ENCODE assay signal across 8 cellular contexts in genomic region chr6:109096198-109096597, GRCh38. TPM values are rescaled to one million over a fixed set of nuclear protein-coding genes. Genes with fewer than 3 reads are reported as not detected.
DNase-seq lines count a peak whose midpoint lies in the region; ATAC-seq, FAIRE-seq and TF ChIP-seq lines count a peak whose summit lies in the region.

No MANE protein-coding gene starts in this region.

- CTCF ChIA-PET in BJ (lab: Yijun Ruan, JAX), result interaction anchor here (2.2 kb wide), 1 partner anchor 92 kb away, joined by 7 read pairs; no protein-coding TSS in a partner anchor
- CTCF ChIA-PET in mammary epithelial cell (lab: Charles Lee; ENCODE audit: low non-redundant PET), result no interaction called here

- H3K4me3 Mint-ChIP-seq in IgD-negative memory B cell, result peak overlapping the region; percentile 93 to 96 (median 94)
- peak overlapping the region; percentile 88 to 98 (median 94) for H3K4me3 Mint-ChIP-seq in naive thymus-derived CD8-positive, alpha-beta T cell

- in situ Hi-C loops in mammary epithelial cell (cut with MboI; ENCODE audit: low sequenced_read_pairs in 2 of 2), result no loop called here

- no peak for TF ChIP-seq EP300 in tibial nerve (IDR thresholded peaks at IDR 0.05)

- H3K36me3 Mint-ChIP-seq in IgD-negative memory B cell, result no peaks in the 10 kb centered on the region
- peaks cover 0 to 13% (median 5%) of the 10 kb centered on the region in 3 donors for H3K36me3 Mint-ChIP-seq in naive thymus-derived CD8-positive, alpha-beta T cell

- H3K4me1 Mint-ChIP-seq in IgD-negative memory B cell, result peaks cover 32 to 38% (median 33%) of the 10 kb centered on the region in 3 donors
- peaks cover 22 to 47% (median 43%) of the 10 kb centered on the region in 4 donors for H3K4me1 Mint-ChIP-seq in naive thymus-derived CD8-positive, alpha-beta T cell

- H3K4me1 ChIP-seq in mammary epithelial cell (ENCODE audit: insufficient read depth, low read length) (peaks cover 12% of the 10 kb centered on the region), tibial nerve (peaks cover 0 to 37% (median 14%) of the 10 kb centered on the region in 4 donors)

- DNase-seq in BJ (ENCODE audit: low read depth) (no peak), mammary epithelial cell (no peak), GM12891 (ENCODE audit: insufficient read length, low spot score) (no peak), tibial nerve (ENCODE audit: low spot score in 2 of 2) (no peak), islet precursor cell (no peak), NCI-H2107 (lab: John Stamatoyannopoulos, UW) (no peak)
- DNase-seq in naive thymus-derived CD8-positive, alpha-beta T cell, result peak in 1 of 10 donors; percentile 2

- no peak for TF ChIP-seq POLR2A in GM12891 (IDR thresholded peaks at IDR 0.05; ENCODE audit: low read depth, low read length)
- TF ChIP-seq POLR2A in tibial nerve (IDR thresholded peaks at IDR 0.05), result no peak

- peak overlapping the region; percentile 90 for H3K4me2 ChIP-seq in mammary epithelial cell (ENCODE audit: insufficient read depth, low read depth, low read length)

- H3K9ac ChIP-seq in mammary epithelial cell (ENCODE audit: insufficient read depth, low read length), result peak overlapping the region; percentile 95

- peaks cover 2% of the 10 kb centered on the region for H3K27me3 Mint-ChIP-seq in IgD-negative memory B cell
- no peaks in the 10 kb centered on the region for H3K27me3 Mint-ChIP-seq in naive thymus-derived CD8-positive, alpha-beta T cell

- no peaks in the 10 kb centered on the region for H3K36me3 ChIP-seq in BJ (ENCODE audit: control insufficient read depth, insufficient read depth, low read length)
- H3K36me3 ChIP-seq in mammary epithelial cell (ENCODE audit: insufficient read depth, low read length), result no peaks in the 10 kb centered on the region
- H3K36me3 ChIP-seq in tibial nerve, result peaks cover 0 to 8% (median 0%) of the 10 kb centered on the region in 3 donors

- dilution Hi-C loops in mammary epithelial cell (cut with HindIII; ENCODE audit: low sequenced_read_pairs), result no loop called here

- peak overlapping the region in 1 of 3 donors; percentile 95 for H3K27ac Mint-ChIP-seq in IgD-negative memory B cell
- peak overlapping the region in 9 of 10 donors; percentile 8 to 100 (median 99) for H3K27ac Mint-ChIP-seq in naive thymus-derived CD8-positive, alpha-beta T cell

- no peak for FAIRE-seq in GM12891 (lab: Jason Lieb, UNC)

- POLR2A ChIA-PET in BJ (lab: Charles Lee), result no interaction called here
- POLR2A ChIA-PET in naive thymus-derived CD8-positive, alpha-beta T cell (lab: Charles Lee), result interaction anchor here (3.0 to 3.7 kb wide), 2 partner anchors 286 to 537 kb away, joined by 24 to 32 read pairs; partner anchors contain the start of gene CD164

- TF ChIP-seq CTCF in BJ (IDR thresholded peaks at IDR 0.05; ENCODE audit: insufficient read depth, low read depth, low read length) (no peak), mammary epithelial cell (conservative IDR thresholded peaks at IDR 0.05 in 1 of 2, IDR thresholded peaks at IDR 0.05 in 1 of 2; ENCODE audit: extremely low read depth in 1 of 2, insufficient read depth in 1 of 2, low read depth in 1 of 2, low read length in 2 of 2) (no peak), tibial nerve (IDR thresholded peaks at IDR 0.05) (no peak)

- H3K27ac ChIP-seq in mammary epithelial cell (ENCODE audit: insufficient read depth, low read depth, low read length) (peak overlapping the region; percentile 94), tibial nerve (peak overlapping the region in 2 of 4 donors; percentile 99)

- no peaks in the 10 kb centered on the region for H4K20me1 ChIP-seq in mammary epithelial cell (ENCODE audit: insufficient read depth, low read length)

- WGBS in mammary epithelial cell (ENCODE audit: low coverage, missing lambda C conversion rate), result 46% methylated on average over 6 of the region's 6 CpGs
- 46 to 56% methylated on average over 6 of the region's 6 CpGs for WGBS in tibial nerve, 2 donors

- no TSS peak for BruUV-seq in mammary epithelial cell (replicated peaks; lab: Mats Ljungman, UMichigan)

- intact Hi-C loops in mammary epithelial cell (cut with micrococcal nuclease), result no loop called here

- H3K9me3 Mint-ChIP-seq in IgD-negative memory B cell, result peaks cover 0 to 2% (median 0%) of the 10 kb centered on the region in 3 donors
- H3K9me3 Mint-ChIP-seq in naive thymus-derived CD8-positive, alpha-beta T cell, result no peaks in the 10 kb centered on the region

- ATAC-seq in naive thymus-derived CD8-positive, alpha-beta T cell, result no peak

- H3K9me3 ChIP-seq in mammary epithelial cell (replicated peaks; ENCODE audit: insufficient read depth, low read length), result no peaks in the 10 kb centered on the region
- H3K9me3 ChIP-seq in tibial nerve, result no peaks in the 10 kb centered on the region

- H3K27me3 ChIP-seq in BJ (ENCODE audit: control insufficient read depth, insufficient read depth, low read length), result no peaks in the 10 kb centered on the region
- no peaks in the 10 kb centered on the region for H3K27me3 ChIP-seq in mammary epithelial cell (ENCODE audit: insufficient read depth, low read length)
- no peaks in the 10 kb centered on the region for H3K27me3 ChIP-seq in tibial nerve

- H3K4me3 ChIP-seq in BJ (ENCODE audit: low read depth, low read length) (peak overlapping the region; percentile 84), mammary epithelial cell (replicated peaks in 1 of 3; ENCODE audit: insufficient read depth in 1 of 3, low read depth in 2 of 3, low read length in 3 of 3) (peak overlapping the region; percentile 90 to 94 (median 91)), tibial nerve (peak overlapping the region in 2 of 4 donors; percentile 76 to 82)

- H2AFZ ChIP-seq in mammary epithelial cell (ENCODE audit: low read depth, low read length), result peak overlapping the region; percentile 100

- peaks cover 62% of the 10 kb centered on the region for H3K79me2 ChIP-seq in mammary epithelial cell (ENCODE audit: insufficient read depth, low read length)

TF ChIP-seq in GM12891, 5 proteins besides CTCF, POLR2A, EP300 and RAD21:
- TF ChIP-seq PAX5 (IDR thresholded peaks at IDR 0.05; ENCODE audit: insufficient read depth, low read length, severe bottlenecking) (no peak), TAF1 (IDR thresholded peaks at IDR 0.05; ENCODE audit: low read depth, low read length) (no peak), POLR2AphosphoS5 (IDR thresholded peaks at IDR 0.05; ENCODE audit: low read depth, low read length) (no peak), SPI1 (IDR thresholded peaks at IDR 0.05; ENCODE audit: low read depth, low read length) (no peak), POU2F2 (IDR thresholded peaks at IDR 0.05; ENCODE audit: low read depth, low read length) (no peak)

RNA-seq across cellular contexts. Expression of gene CEP57L1, which starts 0.9 kb away (rescaled TPM):
- 11.2 and 16.8 TPM in 2 replicates for polyA plus RNA-seq in BJ (2011; rRNA removed)
- polyA minus RNA-seq in BJ (2011; rRNA and poly(A)+ RNA removed), result 9.1 and 9.9 TPM in 2 replicates
- polyA plus RNA-seq in IgD-negative memory B cell, result 4.9 TPM
- total RNA-seq in mammary epithelial cell, result 10 to 100 TPM; 17.7 to 23.6 TPM
- 11.0 TPM for polyA plus RNA-seq in mammary epithelial cell
- polyA minus RNA-seq in mammary epithelial cell, result 0.72 TPM
- total RNA-seq in naive thymus-derived CD8-positive, alpha-beta T cell, result 1 to 10 TPM; 7.0 to 8.3 TPM
- 1 to 10 TPM; 5.4 to 9.5 (median 6.2) TPM for polyA plus RNA-seq in naive thymus-derived CD8-positive, alpha-beta T cell
- polyA plus RNA-seq in GM12891 (2012; ENCODE audit: low read depth, missing spikeins), result 7.8 TPM
- total RNA-seq in tibial nerve, result 10 to 100 TPM; 17.3 to 28.3 (median 27.3) TPM

RNA-seq across cellular contexts. Expression of gene SESN1, which starts 1.6 kb away (rescaled TPM):
- 9.1 and 17.4 TPM in 2 replicates for polyA plus RNA-seq in BJ (2011; rRNA removed)
- polyA minus RNA-seq in BJ (2011; rRNA and poly(A)+ RNA removed), result 8.3 and 11.0 TPM in 2 replicates
- 11.1 TPM for polyA plus RNA-seq in IgD-negative memory B cell
- total RNA-seq in mammary epithelial cell, result 10 to 100 TPM; 13.9 to 37.8 TPM
- polyA plus RNA-seq in mammary epithelial cell, result 15.8 TPM
- polyA minus RNA-seq in mammary epithelial cell, result 13.7 TPM
- total RNA-seq in naive thymus-derived CD8-positive, alpha-beta T cell, result 10 to 100 TPM; 35.0 to 38.3 TPM
- 10 to 100 TPM in 2 of 3 donors, 1 to 10 TPM in 1; 10.0 to 21.4 (median 19.4) TPM for polyA plus RNA-seq in naive thymus-derived CD8-positive, alpha-beta T cell
- polyA plus RNA-seq in GM12891 (2012; ENCODE audit: low read depth, missing spikeins), result 3.7 TPM
- 100 to 1,000 TPM in 1 of 4 donors, 10 to 100 TPM in 3; 79.8 to 112 (median 90.8) TPM for total RNA-seq in tibial nerve
